In genomic region chr2:77363277-77363676, GRCh38 we compare ENCODE assay signal across 26 cellular contexts.
"Had no signal": no experiment of that assay in that cellular context is flagged by ENCODE, and none has a peak within 500 bp of the region (broad histone marks: within the 10 kb centered on the region; RNA-seq: fewer than 3 reads in every experiment).

No MANE protein-coding gene starts in this region.

- DNase-seq: activated CD4-positive, alpha-beta memory T cell treated with anti-CD3 and anti-CD28 coated beads for 36 hours; activated CD4-positive, alpha-beta T cell treated with anti-CD3 and anti-CD28 coated beads for 36 hours; activated CD4-positive, alpha-beta T cell treated with anti-CD3 and anti-CD28 coated beads, Interleukin-2, amount 10 ng/mL, durations not matched to agents 24 days and 14 days; activated CD4-positive, CD25-positive, alpha-beta regulatory T cell; activated CD4-positive, CD25-positive, alpha-beta regulatory T cell treated with anti-CD3 and anti-CD28 coated beads, Interleukin-2, amount 50 U/mL, for 72 hours; activated CD8-positive, alpha-beta memory T cell treated with anti-CD3 and anti-CD28 coated beads, Interleukin-2, amount 10 ng/mL, durations not matched to agents 7 days and 5 days; activated CD8-positive, alpha-beta memory T cell treated with anti-CD3 and anti-CD28 coated beads, Interleukin-2, amount 50 U/mL, for 4 hours; activated CD8-positive, alpha-beta T cell treated with anti-CD3 and anti-CD28 coated beads, Interleukin-2, amount 10 ng/mL, durations not matched to agents 7 days and 5 days; activated effector memory CD4-positive, alpha-beta T cell treated with anti-CD3 and anti-CD28 coated beads, Interleukin-2, amount 50 U/mL, for 16 hours; activated naive CD4-positive, alpha-beta T cell treated with anti-CD3 and anti-CD28 coated beads for 36 hours; activated naive CD8-positive, alpha-beta T cell treated with anti-CD3 and anti-CD28 coated beads for 36 hours; activated naive CD8-positive, alpha-beta T cell treated with anti-CD3 and anti-CD28 coated beads, Interleukin-2, amount 50 U/mL, for 24 hours; activated T-cell treated with anti-CD3 and anti-CD28 coated beads, Interleukin-2, amount 50 U/mL, for 1 hour; activated T-cell treated with anti-CD3 and anti-CD28 coated beads, Interleukin-2, amount 50 U/mL, for 48 hours; adrenal gland; amygdala; aorta; body of pancreas; colonic mucosa; effector CD8-positive, alpha-beta T cell; esophagus squamous epithelium; foreskin melanocyte; T-helper 17 cell; T1000 had no signal

- H3K36me3 ChIP-seq: adrenal gland, colonic mucosa, esophagus squamous epithelium, gastroesophageal sphincter had no signal

- H3K27ac ChIP-seq: adrenal gland, body of pancreas, colonic mucosa, epithelial cell of prostate, esophagus squamous epithelium, gastroesophageal sphincter had no signal

- ATAC-seq: activated CD4-positive, alpha-beta T cell treated with anti-CD3 and anti-CD28 coated beads for 36 hours; activated CD8-positive, alpha-beta memory T cell treated with anti-CD3 and anti-CD28 coated beads, Interleukin-2, amount 10 ng/mL, durations not matched to agents 7 days and 5 days; activated CD8-positive, alpha-beta T cell treated with anti-CD3 and anti-CD28 coated beads, Interleukin-2, amount 10 ng/mL, durations not matched to agents 7 days and 5 days; activated naive CD8-positive, alpha-beta T cell treated with anti-CD3 and anti-CD28 coated beads, Interleukin-2, amount 50 U/mL, for 24 hours; body of pancreas; gastroesophageal sphincter; T-helper 17 cell had no signal

- H3K4me3 ChIP-seq: adrenal gland, body of pancreas, colonic mucosa, esophagus squamous epithelium, gastroesophageal sphincter had no signal

- H3K4me1 ChIP-seq: adrenal gland, body of pancreas, colonic mucosa, esophagus squamous epithelium, gastroesophageal sphincter had no signal

- H3K27me3 ChIP-seq: adrenal gland, body of pancreas, colonic mucosa, esophagus squamous epithelium, gastroesophageal sphincter had no signal

- H3K9me3 ChIP-seq: adrenal gland, body of pancreas, colonic mucosa, esophagus squamous epithelium, gastroesophageal sphincter had no signal
